In the genomic region with DNA sequence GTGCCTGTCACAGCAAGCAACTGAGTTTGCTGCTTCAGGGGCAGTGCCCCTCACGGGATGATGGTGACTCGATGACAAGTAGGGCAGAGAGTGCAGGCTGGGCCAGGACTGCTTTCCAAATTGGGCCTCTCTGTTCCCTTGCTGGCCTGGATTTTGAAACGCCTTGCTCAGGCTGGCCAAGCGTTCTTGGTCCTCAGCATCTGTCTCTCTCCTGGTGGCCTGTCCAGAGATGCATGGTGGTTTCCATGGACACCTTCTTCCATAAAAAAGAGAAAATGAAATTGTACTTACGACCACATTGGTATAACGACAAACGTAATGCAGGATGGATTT, we compare ENCODE assay signal across 1 cellular context.
TF ChIP-seq lines count a peak whose summit lies in the region.

No MANE protein-coding gene starts in this region.

TF ChIP-seq in H1, 55 proteins besides CTCF, POLR2A, EP300 and RAD21:
- TF ChIP-seq BACH1 (IDR thresholded peaks at IDR 0.05; ENCODE audit: low read length) (no peak), JUN (IDR thresholded peaks at IDR 0.05; ENCODE audit: low read depth, low read length) (no peak), EZH2 (IDR thresholded peaks at IDR 0.05; ENCODE audit: low read depth, low read length, severe bottlenecking) (no peak), SAP30 (IDR thresholded peaks at IDR 0.05; ENCODE audit: insufficient read depth, insufficient replicate concordance, low read length) (no peak), SRF (IDR thresholded peaks at IDR 0.05; ENCODE audit: low read depth, low read length) (no peak), RNF2 (IDR thresholded peaks at IDR 0.05; ENCODE audit: borderline replicate concordance, low read depth, low read length, missing control alignments, poor library complexity, severe bottlenecking) (no peak), KDM4A (IDR thresholded peaks at IDR 0.05; ENCODE audit: low read depth, low read length, severe bottlenecking) (no peak)
- TF ChIP-seq, protein P1, sequence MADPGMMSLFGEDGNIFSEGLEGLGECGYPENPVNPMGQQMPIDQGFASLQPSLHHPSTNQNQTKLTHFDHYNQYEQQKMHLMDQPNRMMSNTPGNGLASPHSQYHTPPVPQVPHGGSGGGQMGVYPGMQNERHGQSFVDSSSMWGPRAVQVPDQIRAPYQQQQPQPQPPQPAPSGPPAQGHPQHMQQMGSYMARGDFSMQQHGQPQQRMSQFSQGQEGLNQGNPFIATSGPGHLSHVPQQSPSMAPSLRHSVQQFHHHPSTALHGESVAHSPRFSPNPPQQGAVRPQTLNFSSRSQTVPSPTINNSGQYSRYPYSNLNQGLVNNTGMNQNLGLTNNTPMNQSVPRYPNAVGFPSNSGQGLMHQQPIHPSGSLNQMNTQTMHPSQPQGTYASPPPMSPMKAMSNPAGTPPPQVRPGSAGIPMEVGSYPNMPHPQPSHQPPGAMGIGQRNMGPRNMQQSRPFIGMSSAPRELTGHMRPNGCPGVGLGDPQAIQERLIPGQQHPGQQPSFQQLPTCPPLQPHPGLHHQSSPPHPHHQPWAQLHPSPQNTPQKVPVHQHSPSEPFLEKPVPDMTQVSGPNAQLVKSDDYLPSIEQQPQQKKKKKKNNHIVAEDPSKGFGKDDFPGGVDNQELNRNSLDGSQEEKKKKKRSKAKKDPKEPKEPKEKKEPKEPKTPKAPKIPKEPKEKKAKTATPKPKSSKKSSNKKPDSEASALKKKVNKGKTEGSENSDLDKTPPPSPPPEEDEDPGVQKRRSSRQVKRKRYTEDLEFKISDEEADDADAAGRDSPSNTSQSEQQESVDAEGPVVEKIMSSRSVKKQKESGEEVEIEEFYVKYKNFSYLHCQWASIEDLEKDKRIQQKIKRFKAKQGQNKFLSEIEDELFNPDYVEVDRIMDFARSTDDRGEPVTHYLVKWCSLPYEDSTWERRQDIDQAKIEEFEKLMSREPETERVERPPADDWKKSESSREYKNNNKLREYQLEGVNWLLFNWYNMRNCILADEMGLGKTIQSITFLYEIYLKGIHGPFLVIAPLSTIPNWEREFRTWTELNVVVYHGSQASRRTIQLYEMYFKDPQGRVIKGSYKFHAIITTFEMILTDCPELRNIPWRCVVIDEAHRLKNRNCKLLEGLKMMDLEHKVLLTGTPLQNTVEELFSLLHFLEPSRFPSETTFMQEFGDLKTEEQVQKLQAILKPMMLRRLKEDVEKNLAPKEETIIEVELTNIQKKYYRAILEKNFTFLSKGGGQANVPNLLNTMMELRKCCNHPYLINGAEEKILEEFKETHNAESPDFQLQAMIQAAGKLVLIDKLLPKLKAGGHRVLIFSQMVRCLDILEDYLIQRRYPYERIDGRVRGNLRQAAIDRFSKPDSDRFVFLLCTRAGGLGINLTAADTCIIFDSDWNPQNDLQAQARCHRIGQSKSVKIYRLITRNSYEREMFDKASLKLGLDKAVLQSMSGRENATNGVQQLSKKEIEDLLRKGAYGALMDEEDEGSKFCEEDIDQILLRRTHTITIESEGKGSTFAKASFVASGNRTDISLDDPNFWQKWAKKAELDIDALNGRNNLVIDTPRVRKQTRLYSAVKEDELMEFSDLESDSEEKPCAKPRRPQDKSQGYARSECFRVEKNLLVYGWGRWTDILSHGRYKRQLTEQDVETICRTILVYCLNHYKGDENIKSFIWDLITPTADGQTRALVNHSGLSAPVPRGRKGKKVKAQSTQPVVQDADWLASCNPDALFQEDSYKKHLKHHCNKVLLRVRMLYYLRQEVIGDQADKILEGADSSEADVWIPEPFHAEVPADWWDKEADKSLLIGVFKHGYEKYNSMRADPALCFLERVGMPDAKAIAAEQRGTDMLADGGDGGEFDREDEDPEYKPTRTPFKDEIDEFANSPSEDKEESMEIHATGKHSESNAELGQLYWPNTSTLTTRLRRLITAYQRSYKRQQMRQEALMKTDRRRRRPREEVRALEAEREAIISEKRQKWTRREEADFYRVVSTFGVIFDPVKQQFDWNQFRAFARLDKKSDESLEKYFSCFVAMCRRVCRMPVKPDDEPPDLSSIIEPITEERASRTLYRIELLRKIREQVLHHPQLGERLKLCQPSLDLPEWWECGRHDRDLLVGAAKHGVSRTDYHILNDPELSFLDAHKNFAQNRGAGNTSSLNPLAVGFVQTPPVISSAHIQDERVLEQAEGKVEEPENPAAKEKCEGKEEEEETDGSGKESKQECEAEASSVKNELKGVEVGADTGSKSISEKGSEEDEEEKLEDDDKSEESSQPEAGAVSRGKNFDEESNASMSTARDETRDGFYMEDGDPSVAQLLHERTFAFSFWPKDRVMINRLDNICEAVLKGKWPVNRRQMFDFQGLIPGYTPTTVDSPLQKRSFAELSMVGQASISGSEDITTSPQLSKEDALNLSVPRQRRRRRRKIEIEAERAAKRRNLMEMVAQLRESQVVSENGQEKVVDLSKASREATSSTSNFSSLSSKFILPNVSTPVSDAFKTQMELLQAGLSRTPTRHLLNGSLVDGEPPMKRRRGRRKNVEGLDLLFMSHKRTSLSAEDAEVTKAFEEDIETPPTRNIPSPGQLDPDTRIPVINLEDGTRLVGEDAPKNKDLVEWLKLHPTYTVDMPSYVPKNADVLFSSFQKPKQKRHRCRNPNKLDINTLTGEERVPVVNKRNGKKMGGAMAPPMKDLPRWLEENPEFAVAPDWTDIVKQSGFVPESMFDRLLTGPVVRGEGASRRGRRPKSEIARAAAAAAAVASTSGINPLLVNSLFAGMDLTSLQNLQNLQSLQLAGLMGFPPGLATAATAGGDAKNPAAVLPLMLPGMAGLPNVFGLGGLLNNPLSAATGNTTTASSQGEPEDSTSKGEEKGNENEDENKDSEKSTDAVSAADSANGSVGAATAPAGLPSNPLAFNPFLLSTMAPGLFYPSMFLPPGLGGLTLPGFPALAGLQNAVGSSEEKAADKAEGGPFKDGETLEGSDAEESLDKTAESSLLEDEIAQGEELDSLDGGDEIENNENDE (IDR thresholded peaks at IDR 0.05; ENCODE audit: insufficient replicate concordance, low read length) = no peak
TF ChIP-seq in H1: peak in this region for 0.
